In genomic region chr10:15313034-15313433, GRCh38 we compare ENCODE assay signal across 15 cellular contexts. TPM values are rescaled to one million over a fixed set of nuclear protein-coding genes. Genes with fewer than 3 reads are reported as not detected.
A peak's percentile ranks its signal among the peaks of the same experiment; 100 is the strongest.
DNase-seq lines count a peak whose midpoint lies in the region; ATAC-seq, FAIRE-seq and TF ChIP-seq lines count a peak whose summit lies in the region.
"Had no signal": no experiment of that assay in that cellular context is flagged by ENCODE, and none has a peak within 500 bp of the region (broad histone marks: within the 10 kb centered on the region; RNA-seq: fewer than 3 reads in every experiment).

No MANE protein-coding gene starts in this region.

- H3K4me1 Mint-ChIP-seq in astrocyte (ENCODE audit: low read depth, unreplicated experiment) (peaks cover 16% of the 10 kb centered on the region), glutamatergic neuron (ENCODE audit: low read depth, unreplicated experiment) (peaks cover 46% of the 10 kb centered on the region)
- H3K4me1 Mint-ChIP-seq in activated T-helper 2 cell treated with anti-CD3 and anti-CD28 coated beads, Interferon-gamma antibody, Interleukin-2, Interleukin-4, amounts not matched to agents 10 μg/mL and 5 μg/mL and 100 μg/mL, durations not matched to agents 14 hours and 24 hours and 36 hours (ENCODE audit: low read depth) = peaks cover 2% of the 10 kb centered on the region
- H3K4me1 Mint-ChIP-seq: CD4-positive, CD25-positive, alpha-beta regulatory T cell had no signal

- ATAC-seq in GM19467 (IDR thresholded peaks at IDR 0.05; ENCODE audit: unreplicated experiment) = no peak
- ATAC-seq: esophagus mucosa had no signal

- H3K9me3 ChIP-seq in astrocyte (ENCODE audit: insufficient read depth, low read depth, low read length) = no peaks in the 10 kb centered on the region

- DNase-seq in astrocyte (ENCODE audit: low read depth) (no peak), glutamatergic neuron (no peak), mucosa of gallbladder (ENCODE audit: low spot score) (peak; percentile 17), hepatic stellate cell (ENCODE audit: low spot score) (no peak), NCI-H82 (lab: John Stamatoyannopoulos, UW) (no peak)
- DNase-seq in activated T-helper 2 cell treated with anti-CD3 and anti-CD28 coated beads, Interferon-gamma antibody, Interleukin-2, Interleukin-4, amounts not matched to agents 10 μg/mL and 5 μg/mL and 100 μg/mL, durations not matched to agents 14 hours and 24 hours and 36 hours (ENCODE audit: low spot score) = no peak
- DNase-seq: activated naive CD4-positive, alpha-beta T cell; CD4-positive, CD25-positive, alpha-beta regulatory T cell; NCI-H1436 treated with DMSO at 0.1 percent for 48 hours; stimulated activated naive CD4-positive, alpha-beta T cell treated with Interleukin-2 at 50 U/mL for 16 hours had no signal

- H3K9ac ChIP-seq in astrocyte (ENCODE audit: low read length) = peak overlapping the region; percentile 24

- H2AFZ ChIP-seq in astrocyte (ENCODE audit: low read depth, low read length) = no peak overlapping the region

- no peak for FAIRE-seq in astrocyte (lab: Jason Lieb, UNC)
- FAIRE-seq: GM19239 had no signal

- H3K4me3 Mint-ChIP-seq in astrocyte (ENCODE audit: unreplicated experiment) = no peak overlapping the region
- no peak overlapping the region for H3K4me3 Mint-ChIP-seq in glutamatergic neuron (ENCODE audit: unreplicated experiment)
- no peak overlapping the region for H3K4me3 Mint-ChIP-seq in activated T-helper 2 cell treated with anti-CD3 and anti-CD28 coated beads, Interferon-gamma antibody, Interleukin-2, Interleukin-4, amounts not matched to agents 10 μg/mL and 5 μg/mL and 100 μg/mL, durations not matched to agents 14 hours and 24 hours and 36 hours (ENCODE audit: low read depth)
- H3K4me3 Mint-ChIP-seq: CD4-positive, CD25-positive, alpha-beta regulatory T cell had no signal

- H3K4me3 ChIP-seq in astrocyte (ENCODE audit: insufficient read depth, low read depth, low read length) = no peak overlapping the region

- H3K4me2 ChIP-seq in astrocyte (ENCODE audit: low read length) = peak overlapping the region; percentile 69

- peaks cover 11% of the 10 kb centered on the region for H3K4me1 ChIP-seq in astrocyte (ENCODE audit: insufficient read depth, low read length)

- no peaks in the 10 kb centered on the region for H3K9me3 Mint-ChIP-seq in astrocyte (ENCODE audit: unreplicated experiment)
- peaks cover 12% of the 10 kb centered on the region for H3K9me3 Mint-ChIP-seq in glutamatergic neuron (ENCODE audit: unreplicated experiment)
- H3K9me3 Mint-ChIP-seq in activated T-helper 2 cell treated with anti-CD3 and anti-CD28 coated beads, Interferon-gamma antibody, Interleukin-2, Interleukin-4, amounts not matched to agents 10 μg/mL and 5 μg/mL and 100 μg/mL, durations not matched to agents 14 hours and 24 hours and 36 hours = no peaks in the 10 kb centered on the region
- H3K9me3 Mint-ChIP-seq: CD4-positive, CD25-positive, alpha-beta regulatory T cell had no signal

- intact Hi-C loops in activated T-helper 2 cell treated with anti-CD3 and anti-CD28 coated beads, Interferon-gamma antibody, Interleukin-2, Interleukin-4, amounts not matched to agents 10 μg/mL and 5 μg/mL and 100 μg/mL, durations not matched to agents 14 hours and 24 hours and 36 hours (cut with micrococcal nuclease) = no loop called here

- no peaks in the 10 kb centered on the region for H3K27me3 ChIP-seq in astrocyte (ENCODE audit: insufficient read depth, low read length)

- H3K36me3 ChIP-seq in astrocyte (ENCODE audit: insufficient read depth, low read length) = no peaks in the 10 kb centered on the region

- H3K27ac ChIP-seq in astrocyte (ENCODE audit: low read depth, low read length) = no peak overlapping the region
- H3K27ac ChIP-seq in temporal lobe (ENCODE audit: low read depth, low read length) = peak overlapping the region; percentile 92
- H3K27ac ChIP-seq: VCaP had no signal

- no peaks in the 10 kb centered on the region for H3K27me3 Mint-ChIP-seq in astrocyte (ENCODE audit: low read depth, unreplicated experiment)
- H3K27me3 Mint-ChIP-seq in glutamatergic neuron (ENCODE audit: unreplicated experiment) = peaks cover 5% of the 10 kb centered on the region
- peaks cover 6% of the 10 kb centered on the region for H3K27me3 Mint-ChIP-seq in activated T-helper 2 cell treated with anti-CD3 and anti-CD28 coated beads, Interferon-gamma antibody, Interleukin-2, Interleukin-4, amounts not matched to agents 10 μg/mL and 5 μg/mL and 100 μg/mL, durations not matched to agents 14 hours and 24 hours and 36 hours (ENCODE audit: low read depth)

- H3K79me2 ChIP-seq in astrocyte (ENCODE audit: insufficient read depth, low read length) = peaks cover 56% of the 10 kb centered on the region

- H3K27ac Mint-ChIP-seq in astrocyte (ENCODE audit: unreplicated experiment) (no peak overlapping the region), glutamatergic neuron (ENCODE audit: unreplicated experiment) (peak overlapping the region; percentile 72)
- no peak overlapping the region for H3K27ac Mint-ChIP-seq in activated T-helper 2 cell treated with anti-CD3 and anti-CD28 coated beads, Interferon-gamma antibody, Interleukin-2, Interleukin-4, amounts not matched to agents 10 μg/mL and 5 μg/mL and 100 μg/mL, durations not matched to agents 14 hours and 24 hours and 36 hours

- no peak for TF ChIP-seq CTCF in astrocyte (IDR thresholded peaks at IDR 0.05; ENCODE audit: insufficient read depth, low read depth, low read length)
- no peak for TF ChIP-seq CTCF in glutamatergic neuron (IDR thresholded peaks at IDR 0.05; ENCODE audit: partially characterized antibody, unreplicated experiment)

- peaks cover 67% of the 10 kb centered on the region for H4K20me1 ChIP-seq in astrocyte (ENCODE audit: insufficient read depth, low read length)

- peaks cover 2% of the 10 kb centered on the region for H3K36me3 Mint-ChIP-seq in astrocyte (ENCODE audit: low read depth, unreplicated experiment)
- peaks cover 6% of the 10 kb centered on the region for H3K36me3 Mint-ChIP-seq in glutamatergic neuron (ENCODE audit: unreplicated experiment)
- no peaks in the 10 kb centered on the region for H3K36me3 Mint-ChIP-seq in activated T-helper 2 cell treated with anti-CD3 and anti-CD28 coated beads, Interferon-gamma antibody, Interleukin-2, Interleukin-4, amounts not matched to agents 10 μg/mL and 5 μg/mL and 100 μg/mL, durations not matched to agents 14 hours and 24 hours and 36 hours (ENCODE audit: low read depth)
- H3K36me3 Mint-ChIP-seq: CD4-positive, CD25-positive, alpha-beta regulatory T cell had no signal

RNA-seq across cellular contexts. Expression of gene FAM171A1, which starts 58.1 kb away (rescaled TPM):
- total RNA-seq in astrocyte = 51.9 TPM in 2 replicates
- total RNA-seq in glutamatergic neuron (ENCODE audit: unreplicated experiment) = 186 TPM
- 73.9 TPM for total RNA-seq in mucosa of gallbladder
- total RNA-seq in temporal lobe = 30.7 TPM
- 2.9 and 3.6 TPM in 2 replicates for total RNA-seq in activated T-helper 2 cell treated with anti-CD3 and anti-CD28 coated beads, Interferon-gamma antibody, Interleukin-2, Interleukin-4, amounts not matched to agents 10 μg/mL and 5 μg/mL and 100 μg/mL, durations not matched to agents 14 hours and 24 hours and 36 hours
